ENCODE assay signal across 22 cellular contexts in the genomic region with DNA sequence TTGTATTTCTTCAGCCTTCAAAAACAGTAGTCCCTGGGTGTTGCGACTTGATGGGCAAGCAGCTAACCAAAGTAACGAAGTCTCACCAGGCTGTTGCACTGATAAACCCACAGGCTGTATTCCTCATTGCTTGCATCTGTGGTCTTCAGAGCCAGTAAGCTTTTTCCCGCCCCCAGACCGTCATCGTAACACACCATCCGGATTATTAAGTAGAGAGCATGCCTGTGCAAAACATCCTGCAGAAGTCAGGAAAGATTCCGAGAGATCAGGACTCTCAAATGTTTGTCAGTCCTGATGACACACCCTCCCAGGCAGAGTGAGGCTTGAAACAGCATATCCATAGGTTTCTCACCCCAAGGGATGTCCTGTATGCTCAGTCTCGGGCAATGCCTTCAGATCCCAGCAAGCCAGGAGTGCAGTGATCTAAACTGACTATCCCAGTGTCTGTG. TPM values are rescaled to one million over a fixed set of nuclear protein-coding genes. Genes with fewer than 3 reads are reported as not detected.
DNase-seq lines count a peak whose midpoint lies in the region; ATAC-seq, FAIRE-seq and TF ChIP-seq lines count a peak whose summit lies in the region.
"Had no signal": no experiment of that assay in that cellular context is flagged by ENCODE, and none has a peak within 500 bp of the region (broad histone marks: within the 10 kb centered on the region; RNA-seq: fewer than 3 reads in every experiment).

No MANE protein-coding gene starts in this region.

- H3K36me3 ChIP-seq in cardiac muscle cell (peaks cover 6% of the 10 kb centered on the region), endothelial cell of umbilical vein (ENCODE audit: control insufficient read depth in 2 of 2, extremely low read depth in 1 of 2, insufficient read depth in 2 of 2, low read length in 2 of 2) (peaks cover 16 to 24% of the 10 kb centered on the region in 2 experiments), transverse colon (peaks cover 0 to 14% (median 2%) of the 10 kb centered on the region in 4 donors), Peyer's patch (peaks cover 0 to 44% (median 0%) of the 10 kb centered on the region in 3 donors)

- no peak for TF ChIP-seq POLR2A in endothelial cell of umbilical vein (IDR thresholded peaks at IDR 0.05; ENCODE audit: low read depth, low read length)
- TF ChIP-seq POLR2A in transverse colon (IDR thresholded peaks at IDR 0.05) = no peak
- TF ChIP-seq POLR2A in Peyer's patch (IDR thresholded peaks at IDR 0.05) = no peak

- H3K36me3 Mint-ChIP-seq in nephron (ENCODE audit: low read depth) = peaks cover 46% of the 10 kb centered on the region

- H3K27me3 ChIP-seq in cardiac muscle cell (no peaks in the 10 kb centered on the region), right cardiac atrium (ENCODE audit: control insufficient read depth, insufficient read depth) (no peaks in the 10 kb centered on the region), endothelial cell of umbilical vein (ENCODE audit: control insufficient read depth in 2 of 2, insufficient read depth in 2 of 2, low read length in 2 of 2) (no peaks in the 10 kb centered on the region), transverse colon (no peaks in the 10 kb centered on the region), Peyer's patch (no peaks in the 10 kb centered on the region)
- H3K27me3 ChIP-seq: BE2C, hepatocyte, left lung, vagina had no signal

- TF ChIP-seq CTCF in cardiac muscle cell (IDR thresholded peaks at IDR 0.05; ENCODE audit: low read depth, low read length) (no peak), endothelial cell of umbilical vein (IDR thresholded peaks at IDR 0.05; ENCODE audit: extremely low read depth in 1 of 2, insufficient read depth in 1 of 2, low read depth in 1 of 2, low read length in 2 of 2) (no peak), nephron (IDR thresholded peaks at IDR 0.05; ENCODE audit: unreplicated experiment in 3 of 3) (no peak), transverse colon (IDR thresholded peaks at IDR 0.05) (no peak), Peyer's patch (IDR thresholded peaks at IDR 0.05) (no peak)

- H3K27ac ChIP-seq in cardiac muscle cell = peak overlapping the region; percentile 67
- H3K27ac ChIP-seq in right cardiac atrium (ENCODE audit: low read length) = no peak overlapping the region
- H3K27ac ChIP-seq in endothelial cell of umbilical vein (ENCODE audit: insufficient read depth, low read depth, low read length) = no peak overlapping the region
- H3K27ac ChIP-seq in transverse colon = peak overlapping the region in 3 of 4 donors; percentile 1 to 29 (median 19)
- no peak overlapping the region for H3K27ac ChIP-seq in Peyer's patch
- H3K27ac ChIP-seq: hepatocyte, left lung, parathyroid adenoma, vagina had no signal

- dilution Hi-C loops in endothelial cell of umbilical vein (cut with MboI; ENCODE audit: extremely low pct_ligation_motif_present, low sequenced_read_pairs) = no loop called here

- no peaks in the 10 kb centered on the region for H3K27me3 Mint-ChIP-seq in nephron (ENCODE audit: low read depth)
- H3K27me3 Mint-ChIP-seq: naive thymus-derived CD8-positive, alpha-beta T cell had no signal

- CTCF ChIA-PET in endothelial cell of umbilical vein (lab: Charles Lee) = no interaction called here

- H3K9me3 ChIP-seq in cardiac muscle cell (ENCODE audit: low read depth) (no peaks in the 10 kb centered on the region), right cardiac atrium (ENCODE audit: control insufficient read depth, low read length) (no peaks in the 10 kb centered on the region), endothelial cell of umbilical vein (replicated peaks; ENCODE audit: control insufficient read depth, insufficient read depth, low read length) (no peaks in the 10 kb centered on the region), transverse colon (no peaks in the 10 kb centered on the region), Peyer's patch (no peaks in the 10 kb centered on the region)
- H3K9me3 ChIP-seq: BE2C, left lung, vagina had no signal

- no peaks in the 10 kb centered on the region for H3K4me1 ChIP-seq in cardiac muscle cell (ENCODE audit: low read depth)
- H3K4me1 ChIP-seq in right cardiac atrium (ENCODE audit: control insufficient read depth, insufficient read depth, low read length) = no peaks in the 10 kb centered on the region
- no peaks in the 10 kb centered on the region for H3K4me1 ChIP-seq in endothelial cell of umbilical vein (ENCODE audit: control insufficient read depth, extremely low read depth, insufficient read depth, low read length)
- peaks cover 0 to 17% (median 4%) of the 10 kb centered on the region in 4 donors for H3K4me1 ChIP-seq in transverse colon
- no peaks in the 10 kb centered on the region for H3K4me1 ChIP-seq in Peyer's patch
- H3K4me1 ChIP-seq: BE2C, left lung, parathyroid adenoma, vagina had no signal

- no peaks in the 10 kb centered on the region for H3K9me3 Mint-ChIP-seq in nephron
- H3K9me3 Mint-ChIP-seq: naive thymus-derived CD8-positive, alpha-beta T cell had no signal

- H4K20me1 ChIP-seq in endothelial cell of umbilical vein (replicated peaks; ENCODE audit: control insufficient read depth, extremely low read depth, insufficient read depth, low read length) = no peaks in the 10 kb centered on the region

- no peak for TF ChIP-seq EP300 in transverse colon (IDR thresholded peaks at IDR 0.05; ENCODE audit: low read depth)

- in situ Hi-C loops in transverse colon (cut with MboI; ENCODE audit: low pct_ligation_motif_present in 1 of 4, low pct_unique_long_range_greater_than_20kb in 1 of 4, low sequenced_read_pairs in 3 of 4) = no loop called here

- FAIRE-seq in endothelial cell of umbilical vein (lab: Jason Lieb, UNC) = no peak

- no peaks in the 10 kb centered on the region for H3K4me1 Mint-ChIP-seq in nephron

- peak overlapping the region; percentile 42 to 83 (median 70) for H3K27ac Mint-ChIP-seq in nephron

- BruUV-seq in endothelial cell of umbilical vein (replicated peaks; lab: Mats Ljungman, UMichigan) = TSS peak; percentile 6

- H3K4me3 ChIP-seq in cardiac muscle cell (no peak overlapping the region), right cardiac atrium (ENCODE audit: low read length) (no peak overlapping the region), endothelial cell of umbilical vein (replicated peaks in 1 of 3; ENCODE audit: insufficient read depth in 1 of 3, low read depth in 1 of 3, low read length in 3 of 3) (no peak overlapping the region), transverse colon (no peak overlapping the region), Peyer's patch (no peak overlapping the region)
- H3K4me3 ChIP-seq: hepatocyte, left lung, vagina had no signal

- H2AFZ ChIP-seq in endothelial cell of umbilical vein (ENCODE audit: low read depth, low read length) = no peak overlapping the region
- H2AFZ ChIP-seq: hepatocyte, parathyroid adenoma had no signal

- 77% methylated on average over 8 of the region's 8 CpGs for whole genome bisulfite sequencing in right cardiac atrium
- whole genome bisulfite sequencing in transverse colon (ENCODE audit: low coverage in 1 of 2), 2 donors = 90% methylated on average over 8 of the region's 8 CpGs; no CpG with 5 or more reads in 1 of the 2 donors

- H3K79me2 ChIP-seq in endothelial cell of umbilical vein (ENCODE audit: control insufficient read depth, insufficient read depth, low read length) = no peaks in the 10 kb centered on the region
- H3K79me2 ChIP-seq: hepatocyte, parathyroid adenoma had no signal

- intact Hi-C loops in right cardiac atrium (cut with DNase I) = no loop called here
- intact Hi-C loops in endothelial cell of umbilical vein (cut with micrococcal nuclease) = no loop called here
- intact Hi-C loops in transverse colon (cut with DNase I; ENCODE audit: low total_unique reads) = no loop called here

- no peak overlapping the region for H3K9ac ChIP-seq in endothelial cell of umbilical vein (replicated peaks; ENCODE audit: extremely low read depth, insufficient read depth, low read length)
- H3K9ac ChIP-seq: parathyroid adenoma had no signal

- DNase-seq in cardiac muscle cell (ENCODE audit: low read depth in 1 of 2, low spot score in 1 of 2) (no peak), right cardiac atrium (no peak), endothelial cell of umbilical vein (ENCODE audit: low read depth, low spot score) (no peak), transverse colon (no peak), NCI-H1930 (lab: John Stamatoyannopoulos, UW) (no peak), Peyer's patch (no peak), NCI-H226 (no peak)
- DNase-seq: activated CD4-positive, alpha-beta T cell treated with anti-CD3 and anti-CD28 coated beads, Interleukin-2, amount 50 U/mL, for 1 hour; activated CD8-positive, alpha-beta memory T cell treated with anti-CD3 and anti-CD28 coated beads, Interleukin-2, amount 50 U/mL, for 4 hours; activated naive CD4-positive, alpha-beta T cell treated with anti-CD3 and anti-CD28 coated beads, Interleukin-2, amount 50 U/mL, for 16 hours; anterior cingulate cortex; BE2C; DND-41; H7; Kasumi-1; left lung; naive thymus-derived CD8-positive, alpha-beta T cell; NCI-H187 treated with DMSO at 0.1 percent for 48 hours had no signal

- no peaks in the 10 kb centered on the region for H3K9me1 ChIP-seq in endothelial cell of umbilical vein (replicated peaks; ENCODE audit: control insufficient read depth, extremely low read depth, insufficient read depth, low read length)

- no peak overlapping the region for H3K4me2 ChIP-seq in endothelial cell of umbilical vein (ENCODE audit: insufficient read depth, low read length)
- H3K4me2 ChIP-seq: hepatocyte had no signal

- POLR2A ChIA-PET in endothelial cell of umbilical vein (lab: Charles Lee) = no interaction called here

- no peak overlapping the region for H3K4me3 Mint-ChIP-seq in nephron
- H3K4me3 Mint-ChIP-seq: naive thymus-derived CD8-positive, alpha-beta T cell had no signal

- ATAC-seq in right cardiac atrium = no peak
- ATAC-seq: left lung; naive thymus-derived CD8-positive, alpha-beta T cell had no signal

RNA-seq across cellular contexts. Expression of a gene that starts 15.9 kb away (rescaled TPM):
- total RNA-seq in cardiac muscle cell (30.9 and 35.5 TPM in 2 replicates), right cardiac atrium (100 to 1,000 TPM in 1 of 4 donors, 10 to 100 TPM in 3; 80.5 to 137 (median 84.2) TPM), endothelial cell of umbilical vein (95.5 and 170 TPM in 2 replicates), transverse colon (10 to 100 TPM; 10.7 to 27.7 (median 21.7) TPM), Peyer's patch (10 to 100 TPM; 22.8 to 46.2 (median 29.2) TPM)
- polyA plus RNA-seq in cardiac muscle cell (107 and 138 TPM in 2 replicates), right cardiac atrium (126 TPM), endothelial cell of umbilical vein (43.3 and 45.0 TPM in 2 replicates)
- polyA plus RNA-seq in endothelial cell of umbilical vein (2011; cell fraction: cytosol; rRNA removed) = 77.1 and 81.9 TPM in 2 replicates
- 60.3 and 66.0 TPM in 2 replicates for polyA plus RNA-seq in endothelial cell of umbilical vein (2011; cell fraction: nucleus; rRNA removed)
- polyA plus RNA-seq in endothelial cell of umbilical vein (2012) = 135 and 188 TPM in 2 replicates
- polyA minus RNA-seq in endothelial cell of umbilical vein = 22.1 and 25.2 TPM in 2 replicates
- 55.0 TPM for polyA minus RNA-seq in endothelial cell of umbilical vein (2011; cell fraction: cytosol; rRNA and poly(A)+ RNA removed)
- 11.1 and 14.7 TPM in 2 replicates for polyA minus RNA-seq in endothelial cell of umbilical vein (2011; cell fraction: nucleus; rRNA and poly(A)+ RNA removed)

RNA-seq across cellular contexts. Expression of a gene that starts 16.1 kb away (rescaled TPM):
- total RNA-seq in cardiac muscle cell = 45.9 and 57.4 TPM in 2 replicates
- 57.5 and 75.5 TPM in 2 replicates for polyA plus RNA-seq in cardiac muscle cell
- 10 to 100 TPM; 14.1 to 19.7 (median 16.1) TPM for total RNA-seq in right cardiac atrium
- 13.1 TPM for polyA plus RNA-seq in right cardiac atrium
- total RNA-seq in endothelial cell of umbilical vein = 35.6 and 37.1 TPM in 2 replicates
- 12.2 and 13.7 TPM in 2 replicates for polyA plus RNA-seq in endothelial cell of umbilical vein
- 22.7 and 23.4 TPM in 2 replicates for polyA plus RNA-seq in endothelial cell of umbilical vein (2011; cell fraction: cytosol; rRNA removed)
- 37.7 and 44.9 TPM in 2 replicates for polyA plus RNA-seq in endothelial cell of umbilical vein (2011; cell fraction: nucleus; rRNA removed)
- 46.4 and 56.3 TPM in 2 replicates for polyA plus RNA-seq in endothelial cell of umbilical vein (2012)
- 16.1 and 19.1 TPM in 2 replicates for polyA minus RNA-seq in endothelial cell of umbilical vein
- polyA minus RNA-seq in endothelial cell of umbilical vein (2011; cell fraction: cytosol; rRNA and poly(A)+ RNA removed) = 30.6 TPM
- polyA minus RNA-seq in endothelial cell of umbilical vein (2011; cell fraction: nucleus; rRNA and poly(A)+ RNA removed) = 19.9 and 20.3 TPM in 2 replicates
- 100 to 1,000 TPM in 1 of 4 donors, 10 to 100 TPM in 3; 17.6 to 173 (median 22.2) TPM for total RNA-seq in transverse colon
- total RNA-seq in Peyer's patch = 10 to 100 TPM; 20.1 to 57.8 (median 32.0) TPM

Comparison
In these comparisons a context has a peak if more than half of its experiments do, and no peak if none do; other contexts are left out.
1. H3K27ac ChIP-seq: peak in cardiac muscle cell (single experiment) and transverse colon (3 of 4); none in right cardiac atrium (single experiment), endothelial cell of umbilical vein (single experiment) and Peyer's patch (0 of 4).